In the genomic region with DNA sequence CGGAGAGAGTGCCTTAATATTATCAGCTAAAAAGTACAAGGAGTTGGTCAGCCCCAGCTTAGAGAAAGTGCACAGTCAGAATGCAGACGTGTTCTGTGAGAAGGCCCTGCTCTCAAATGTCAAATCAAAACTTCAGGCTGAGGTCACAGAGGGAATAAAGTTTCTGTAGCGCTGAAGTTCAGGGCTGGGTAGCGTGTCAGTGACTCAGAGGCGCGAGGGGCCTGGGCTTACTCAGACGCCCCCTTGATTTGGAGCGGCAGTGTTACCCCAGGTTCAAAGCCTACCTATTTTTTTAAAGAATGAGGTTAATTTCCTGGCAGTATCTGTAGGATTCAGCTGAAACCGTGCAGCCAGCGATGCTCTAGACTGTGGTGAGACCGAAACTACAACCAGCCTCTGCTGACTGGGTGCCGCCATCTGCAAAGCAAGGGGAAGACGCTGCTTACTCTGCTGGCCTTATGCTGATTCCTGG, we compare ENCODE assay signal across 14 cellular contexts. TPM values are rescaled to one million over a fixed set of nuclear protein-coding genes. Genes with fewer than 3 reads are reported as not detected.
DNase-seq lines count a peak whose midpoint lies in the region; ATAC-seq and TF ChIP-seq lines count a peak whose summit lies in the region.
"Had no signal": no experiment of that assay in that cellular context is flagged by ENCODE, and none has a peak within 500 bp of the region (broad histone marks: within the 10 kb centered on the region; RNA-seq: fewer than 3 reads in every experiment).

No MANE protein-coding gene starts in this region.

- TF ChIP-seq CTCF in HFFc6 (IDR thresholded peaks at IDR 0.05), result no peak

- DNase-seq in activated CD4-positive, alpha-beta T cell treated with anti-CD3 and anti-CD28 coated beads for 48 hours, result peak; percentile 84
- DNase-seq in activated CD4-positive, alpha-beta T cell treated with anti-CD3 and anti-CD28 coated beads for 1 hour, result no peak
- DNase-seq in GM19240 (ENCODE audit: insufficient read length, low spot score) (peak; percentile 82), foreskin melanocyte (no peak), HFFc6 (no peak)
- DNase-seq in activated CD4-positive, alpha-beta T cell treated with anti-CD3 and anti-CD28 coated beads, Interleukin-2, amount 50 U/mL, for 48 hours, result peak; percentile 72 to 80
- peak; percentile 74 to 75 for DNase-seq in stimulated activated CD4-positive, alpha-beta T cell treated with anti-CD3 and anti-CD28 coated beads, Interleukin-15, amount 100 ng/mL, for 48 hours (ENCODE audit: low read depth in 2 of 2)
- no peak for DNase-seq in stimulated activated naive B cell treated with anti-CD40 and anti-IgM and Interleukin-4, amounts not matched to agents 10 μg/mL and 1 μg/mL and 100 μg/mL, for 72 hours
- DNase-seq: dorsolateral prefrontal cortex, GF-D8, NCI-H1092, T-cell had no signal

- H3K4me3 Mint-ChIP-seq in stimulated activated naive B cell treated with anti-CD40 and anti-IgM and Interleukin-4, amounts not matched to agents 10 μg/mL and 1 μg/mL and 100 μg/mL, for 72 hours, result no peak overlapping the region
- H3K4me3 Mint-ChIP-seq in HFFc6, result no peak overlapping the region
- H3K4me3 Mint-ChIP-seq: T-cell had no signal

- no peaks in the 10 kb centered on the region for H3K27me3 Mint-ChIP-seq in stimulated activated naive B cell treated with anti-CD40 and anti-IgM and Interleukin-4, amounts not matched to agents 10 μg/mL and 1 μg/mL and 100 μg/mL, for 72 hours
- H3K27me3 Mint-ChIP-seq in HFFc6 (ENCODE audit: insufficient read depth), result peaks cover 2% of the 10 kb centered on the region; the same call in 1 of the 2 replicates
- H3K27me3 Mint-ChIP-seq: T-cell had no signal

- ATAC-seq in stimulated activated naive B cell treated with anti-CD40 and anti-IgM and Interleukin-4, amounts not matched to agents 10 μg/mL and 1 μg/mL and 100 μg/mL, for 72 hours (replicated peaks), result no peak
- ATAC-seq: A549, sciatic nerve, T-cell had no signal

- H3K9me3 Mint-ChIP-seq in stimulated activated naive B cell treated with anti-CD40 and anti-IgM and Interleukin-4, amounts not matched to agents 10 μg/mL and 1 μg/mL and 100 μg/mL, for 72 hours, result no peaks in the 10 kb centered on the region
- H3K9me3 Mint-ChIP-seq in HFFc6, result no peaks in the 10 kb centered on the region
- H3K9me3 Mint-ChIP-seq: T-cell had no signal

- no peak overlapping the region for H3K27ac Mint-ChIP-seq in stimulated activated naive B cell treated with anti-CD40 and anti-IgM and Interleukin-4, amounts not matched to agents 10 μg/mL and 1 μg/mL and 100 μg/mL, for 72 hours
- no peak overlapping the region for H3K27ac Mint-ChIP-seq in HFFc6
- H3K27ac Mint-ChIP-seq: T-cell had no signal

- peaks cover 27 to 41% of the 10 kb centered on the region in 2 donors for H3K36me3 Mint-ChIP-seq in stimulated activated naive B cell treated with anti-CD40 and anti-IgM and Interleukin-4, amounts not matched to agents 10 μg/mL and 1 μg/mL and 100 μg/mL, for 72 hours
- peaks cover 9% of the 10 kb centered on the region; the same call in 1 of the 2 replicates for H3K36me3 Mint-ChIP-seq in HFFc6 (ENCODE audit: low read depth)

- H3K4me1 Mint-ChIP-seq in stimulated activated naive B cell treated with anti-CD40 and anti-IgM and Interleukin-4, amounts not matched to agents 10 μg/mL and 1 μg/mL and 100 μg/mL, for 72 hours, result peaks cover 14 to 38% of the 10 kb centered on the region in 2 donors
- H3K4me1 Mint-ChIP-seq in HFFc6 (ENCODE audit: low read depth), result peaks cover 12% of the 10 kb centered on the region; the same call in 1 of the 2 replicates

RNA-seq across cellular contexts. Expression of a gene that starts 4.8 kb away (rescaled TPM):
- total RNA-seq in HFFc6 (2021; fragmentation: NEBNext Ultra II Directional; extraction: Animal tissue kit (Norgen Biotek cat#: 25700)), result 10 to 100 TPM; 16.9 to 20.5 (median 18.0) TPM

RNA-seq across cellular contexts. Expression of a gene that starts 9.1 kb away (rescaled TPM):
- total RNA-seq in HFFc6 (2021; fragmentation: NEBNext Ultra II Directional; extraction: Animal tissue kit (Norgen Biotek cat#: 25700)), result 10 to 100 TPM; 11.4 to 16.6 (median 14.1) TPM

RNA-seq across cellular contexts. Expression of a gene that starts 9.8 kb away (rescaled TPM):
- 1 to 10 TPM; 2.2 to 4.1 (median 3.4) TPM for total RNA-seq in HFFc6 (2021; fragmentation: NEBNext Ultra II Directional; extraction: Animal tissue kit (Norgen Biotek cat#: 25700))

RNA-seq across cellular contexts. Expression of a gene that starts 15.1 kb away (rescaled TPM):
- 10 to 100 TPM; 50.1 to 57.7 (median 54.7) TPM for total RNA-seq in HFFc6 (2021; fragmentation: NEBNext Ultra II Directional; extraction: Animal tissue kit (Norgen Biotek cat#: 25700))

RNA-seq across cellular contexts. Expression of a gene that starts 21.1 kb away (rescaled TPM):
- 100 to 1,000 TPM in 1 of 6 experiments, 10 to 100 TPM in 5; 61.5 to 103 (median 70.4) TPM for total RNA-seq in HFFc6 (2021; fragmentation: NEBNext Ultra II Directional; extraction: Animal tissue kit (Norgen Biotek cat#: 25700))

Comparison
In these comparisons a context has a peak if more than half of its experiments do, and no peak if none do; other contexts are left out.
1. DNase-seq: peak in activated CD4-positive, alpha-beta T cell treated with anti-CD3 and anti-CD28 coated beads for 48 hours (single experiment), GM19240 (single experiment), activated CD4-positive, alpha-beta T cell treated with anti-CD3 and anti-CD28 coated beads, Interleukin-2, amount 50 U/mL, for 48 hours (2 of 2) and stimulated activated CD4-positive, alpha-beta T cell treated with anti-CD3 and anti-CD28 coated beads, Interleukin-15, amount 100 ng/mL, for 48 hours (2 of 2); none in activated CD4-positive, alpha-beta T cell treated with anti-CD3 and anti-CD28 coated beads for 1 hour (single experiment), foreskin melanocyte (single experiment), stimulated activated naive B cell treated with anti-CD40 and anti-IgM and Interleukin-4, amounts not matched to agents 10 μg/mL and 1 μg/mL and 100 μg/mL, for 72 hours (single experiment) and HFFc6 (single experiment).